In genomic region chr5:41334758-41335157, GRCh38 we compare ENCODE assay signal across 1 cellular context.
TF ChIP-seq lines count a peak whose summit lies in the region.

No MANE protein-coding gene starts in this region.

TF ChIP-seq in GM23338, 12 proteins besides CTCF, POLR2A, EP300 and RAD21 (continued from another document):
- TF ChIP-seq ZNF462 (CRISPR knock-in tag; IDR thresholded peaks at IDR 0.05) (no peak), CREB1 (CRISPR knock-in tag; IDR thresholded peaks at IDR 0.05; ENCODE audit: low read depth) (no peak), POLR2AphosphoS5 (IDR thresholded peaks at IDR 0.05; ENCODE audit: low read depth) (no peak), ZNF331 (CRISPR knock-in tag; IDR thresholded peaks at IDR 0.05; ENCODE audit: low read depth) (no peak), REST (IDR thresholded peaks at IDR 0.05; ENCODE audit: unreplicated experiment) (no peak), STAT1 (IDR thresholded peaks at IDR 0.05; ENCODE audit: unreplicated experiment) (no peak)
